1 cellular context compared by ENCODE assay signal in genomic region chr1:47808612-47809011, GRCh38.
TF ChIP-seq lines count a peak whose summit lies in the region.

No MANE protein-coding gene starts in this region.

TF ChIP-seq in HepG2, 621 proteins besides CTCF, POLR2A, EP300 and RAD21 (continued from another document):
- TF ChIP-seq ZBTB26 (CRISPR knock-in tag; IDR thresholded peaks at IDR 0.05; ENCODE audit: borderline replicate concordance) = no peak
- no peak for TF ChIP-seq ZNF333 (CRISPR knock-in tag; IDR thresholded peaks at IDR 0.05; ENCODE audit: borderline replicate concordance)
- no peak for TF ChIP-seq SATB2 (CRISPR knock-in tag; IDR thresholded peaks at IDR 0.05)
- TF ChIP-seq FOXJ3 (CRISPR knock-in tag; IDR thresholded peaks at IDR 0.05; ENCODE audit: borderline replicate concordance) = no peak
- TF ChIP-seq MIER2 (CRISPR knock-in tag; IDR thresholded peaks at IDR 0.05) = peak; percentile 70; the same call in 1 of the 2 replicates
- TF ChIP-seq, protein P1, sequence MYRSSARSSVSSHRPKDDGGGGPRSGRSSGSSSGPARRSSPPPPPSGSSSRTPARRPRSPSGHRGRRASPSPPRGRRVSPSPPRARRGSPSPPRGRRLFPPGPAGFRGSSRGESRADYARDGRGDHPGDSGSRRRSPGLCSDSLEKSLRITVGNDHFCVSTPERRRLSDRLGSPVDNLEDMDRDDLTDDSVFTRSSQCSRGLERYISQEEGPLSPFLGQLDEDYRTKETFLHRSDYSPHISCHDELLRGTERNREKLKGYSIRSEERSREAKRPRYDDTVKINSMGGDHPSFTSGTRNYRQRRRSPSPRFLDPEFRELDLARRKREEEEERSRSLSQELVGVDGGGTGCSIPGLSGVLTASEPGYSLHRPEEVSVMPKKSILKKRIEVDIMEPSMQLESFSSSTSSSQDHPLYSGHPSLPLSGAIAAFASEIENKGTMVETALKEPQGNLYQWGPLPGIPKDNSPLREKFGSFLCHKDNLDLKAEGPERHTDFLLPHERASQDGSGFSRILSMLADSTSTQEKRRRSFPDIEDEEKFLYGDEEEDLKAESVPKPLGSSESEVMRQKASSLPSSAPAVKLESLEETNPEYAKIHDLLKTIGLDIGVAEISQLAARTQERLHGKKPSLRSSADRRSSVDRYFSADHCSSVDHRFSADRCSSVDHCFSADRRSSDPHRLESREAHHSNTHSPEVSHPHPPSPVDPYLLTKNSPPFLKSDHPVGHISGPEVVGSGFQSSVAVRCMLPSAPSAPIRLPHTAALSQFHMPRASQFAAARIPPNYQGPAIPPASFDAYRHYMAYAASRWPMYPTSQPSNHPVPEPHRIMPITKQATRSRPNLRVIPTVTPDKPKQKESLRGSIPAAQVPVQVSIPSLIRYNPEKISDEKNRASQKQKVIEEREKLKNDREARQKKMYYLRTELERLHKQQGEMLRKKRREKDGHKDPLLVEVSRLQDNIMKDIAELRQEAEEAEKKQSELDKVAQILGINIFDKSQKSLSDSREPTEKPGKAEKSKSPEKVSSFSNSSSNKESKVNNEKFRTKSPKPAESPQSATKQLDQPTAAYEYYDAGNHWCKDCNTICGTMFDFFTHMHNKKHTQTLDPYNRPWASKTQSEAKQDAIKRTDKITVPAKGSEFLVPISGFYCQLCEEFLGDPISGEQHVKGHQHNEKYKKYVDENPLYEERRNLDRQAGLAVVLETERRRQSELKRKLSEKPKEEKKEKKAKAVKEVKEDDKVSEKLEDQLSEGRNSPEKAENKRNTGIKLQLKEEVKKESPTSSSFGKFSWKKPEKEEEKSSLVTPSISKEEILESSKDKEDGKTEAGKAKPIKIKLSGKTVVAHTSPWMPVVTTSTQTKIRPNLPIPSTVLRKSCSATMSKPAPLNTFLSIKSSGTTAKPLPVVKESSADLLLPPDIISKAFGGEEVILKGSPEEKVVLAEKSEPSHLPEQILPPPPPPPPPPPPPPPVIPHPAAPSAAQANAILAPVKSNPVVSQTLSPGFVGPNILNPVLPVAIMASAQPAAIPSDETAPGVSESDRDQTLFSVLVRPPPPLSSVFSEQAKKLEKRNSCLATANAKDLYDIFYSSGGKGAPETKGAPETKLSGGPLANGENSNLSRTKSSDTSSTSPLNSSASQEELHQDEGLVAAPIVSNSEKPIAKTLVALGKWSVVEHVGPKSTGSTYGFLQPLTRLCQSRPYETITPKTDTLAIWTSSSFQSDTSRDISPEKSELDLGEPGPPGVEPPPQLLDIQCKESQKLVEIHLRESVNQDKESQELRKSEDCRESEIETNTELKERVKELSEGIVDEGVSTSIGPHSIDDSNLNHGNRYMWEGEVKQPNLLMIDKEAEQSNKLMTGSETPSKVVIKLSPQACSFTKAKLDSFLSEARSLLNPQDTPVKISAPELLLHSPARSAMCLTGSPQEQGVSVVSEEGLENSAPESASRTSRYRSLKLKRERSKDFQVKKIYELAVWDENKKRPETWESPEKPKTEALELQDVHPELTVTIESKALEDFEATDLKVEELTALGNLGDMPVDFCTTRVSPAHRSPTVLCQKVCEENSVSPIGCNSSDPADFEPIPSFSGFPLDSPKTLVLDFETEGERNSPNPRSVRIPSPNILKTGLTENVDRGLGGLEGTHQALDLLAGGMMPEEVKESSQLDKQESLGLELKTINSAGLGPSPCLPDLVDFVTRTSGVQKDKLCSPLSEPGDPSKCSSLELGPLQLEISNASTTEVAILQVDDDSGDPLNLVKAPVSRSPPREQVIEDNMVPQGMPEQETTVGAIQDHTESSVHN (CRISPR knock-in tag; IDR thresholded peaks at IDR 0.05) = 0 out of 2 replicates have a peak, but pooled peaks have one; percentile 20
- 0 out of 2 replicates have a peak, but pooled peaks have one; percentile 0 for TF ChIP-seq THAP9 (CRISPR knock-in tag; IDR thresholded peaks at IDR 0.05; ENCODE audit: borderline replicate concordance)
- 0 out of 2 replicates have a peak, but pooled peaks have one; percentile 10 for TF ChIP-seq ZNF230 (CRISPR knock-in tag; IDR thresholded peaks at IDR 0.05)
